ENCODE assay signal across 19 cellular contexts in the genomic region with DNA sequence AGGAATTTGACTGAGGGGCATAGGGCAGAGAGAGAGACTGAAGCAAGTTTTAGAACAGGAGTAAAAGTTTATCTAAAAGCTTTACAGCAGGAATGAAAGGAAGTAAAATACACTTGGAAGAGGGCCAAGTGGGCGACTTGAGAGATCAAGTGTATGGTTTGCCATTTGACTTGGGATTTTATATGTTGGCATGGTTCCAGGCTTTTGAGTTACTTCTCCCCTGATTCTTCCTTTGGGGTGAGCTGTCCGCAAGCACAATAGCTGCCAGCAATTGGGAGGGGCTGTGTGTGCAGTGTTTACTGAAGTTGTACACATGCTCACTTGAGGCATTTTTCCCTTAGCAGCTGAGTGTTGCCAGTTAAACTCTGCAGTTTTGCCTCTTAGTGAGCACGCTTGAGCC.
A peak's percentile ranks its signal among the peaks of the same experiment; 100 is the strongest.
DNase-seq lines count a peak whose midpoint lies in the region; ATAC-seq, FAIRE-seq and TF ChIP-seq lines count a peak whose summit lies in the region.
"Had no signal": no experiment of that assay in that cellular context is flagged by ENCODE, and none has a peak within 500 bp of the region (broad histone marks: within the 10 kb centered on the region; RNA-seq: fewer than 3 reads in every experiment).

No MANE protein-coding gene starts in this region.

- CTCF ChIA-PET in RWPE1 (lab: Yijun Ruan, JAX), result no interaction called here

- no peaks in the 10 kb centered on the region for H3K27me3 ChIP-seq in small intestine (ENCODE audit: control insufficient read depth in 2 of 2, insufficient read depth in 2 of 2, low read length in 2 of 2)
- H3K27me3 ChIP-seq: pancreas had no signal

- no peaks in the 10 kb centered on the region for H3K36me3 ChIP-seq in SK-N-MC (ENCODE audit: insufficient read depth, low read length)
- no peaks in the 10 kb centered on the region for H3K36me3 ChIP-seq in small intestine (ENCODE audit: control insufficient read depth in 2 of 2, insufficient read depth in 2 of 2, low read length in 2 of 2)
- H3K36me3 ChIP-seq: pancreas had no signal

- ATAC-seq in HG02840 (IDR thresholded peaks at IDR 0.05; ENCODE audit: low FRiP score, unreplicated experiment), result no peak
- ATAC-seq in GM21515 (IDR thresholded peaks at IDR 0.05; ENCODE audit: unreplicated experiment), result no peak
- ATAC-seq: activated CD8-positive, alpha-beta T cell treated with anti-CD3 and anti-CD28 coated beads, Interleukin-2, amount 10 ng/mL, durations not matched to agents 7 days and 5 days; stimulated activated effector memory CD8-positive, alpha-beta T cell treated with anti-CD3 and anti-CD28 coated beads, Interleukin-12 subunit alpha, Interleukin-12 subunit beta, amount 100 ng/mL, for 72 hours had no signal

- H3K27ac ChIP-seq in SK-N-MC (no peak overlapping the region), small intestine (ENCODE audit: low read depth in 1 of 2, low read length in 1 of 2) (no peak overlapping the region), RWPE1 (no peak overlapping the region)
- H3K27ac ChIP-seq: C4-2B, KMS-11, pancreas had no signal

- no peaks in the 10 kb centered on the region for H3K4me1 ChIP-seq in small intestine (ENCODE audit: control insufficient read depth in 2 of 2, insufficient read depth in 1 of 2, low read depth in 1 of 2, low read length in 1 of 2)
- H3K4me1 ChIP-seq: pancreas had no signal

- H3K9me3 ChIP-seq in SK-N-MC (ENCODE audit: low read depth, low read length) (no peaks in the 10 kb centered on the region), small intestine (ENCODE audit: control insufficient read depth, low read depth) (no peaks in the 10 kb centered on the region)
- H3K9me3 ChIP-seq: pancreas had no signal

- TF ChIP-seq RAD21 in Ishikawa (IDR thresholded peaks at IDR 0.05; ENCODE audit: low read depth), result no peak

- POLR2A ChIA-PET in RWPE1 (lab: Yijun Ruan, JAX; ENCODE audit: low non-redundant PET), result no interaction called here

- H3K4me3 ChIP-seq in SK-N-MC (peak overlapping the region; percentile 33; the same call in 1 of the 2 replicates), small intestine (ENCODE audit: low read depth in 1 of 2, low read length in 2 of 2) (no peak overlapping the region)
- H3K4me3 ChIP-seq: pancreas had no signal

- 3 to 14% (median 12%) methylated on average over 3 of the region's 3 CpGs for WGBS in small intestine, 3 donors

- FAIRE-seq in small intestine (lab: Jason Lieb, UNC), result no peak

- TF ChIP-seq EP300 in Ishikawa (IDR thresholded peaks at IDR 0.05; ENCODE audit: borderline replicate concordance), result no peak

- TF ChIP-seq CTCF in RWPE1 (conservative IDR thresholded peaks at IDR 0.05; ENCODE audit: low read depth), result no peak

- DNase-seq in SK-N-MC (ENCODE audit: low read depth, low spot score) (no peak), glomerular endothelial cell (ENCODE audit: extremely low read depth, low read depth, low spot score) (peak; percentile 34), small intestine (peak; percentile 22), putamen (ENCODE audit: low spot score) (no peak), RWPE1 (ENCODE audit: low spot score) (no peak)
- DNase-seq: activated CD8-positive, alpha-beta T cell treated with anti-CD3 and anti-CD28 coated beads, Interleukin-2, amount 10 ng/mL, durations not matched to agents 7 days and 5 days; GF-D8; glutamatergic neuron; mammary epithelial cell; pancreas; RPMI8226; stimulated activated CD4-positive, alpha-beta T cell treated with anti-CD3 and anti-CD28 coated beads, Interleukin-1b, Interleukin-23, amount 100 ng/mL, for 48 hours; T-helper 9 cell had no signal

- no peak overlapping the region for H3K9ac ChIP-seq in SK-N-MC (ENCODE audit: insufficient read length)
- H3K9ac ChIP-seq: KMS-11 had no signal

TF ChIP-seq in Ishikawa, 13 proteins besides CTCF, POLR2A, EP300 and RAD21:
- TF ChIP-seq FOXM1 (IDR thresholded peaks at IDR 0.05; ENCODE audit: borderline replicate concordance, low read depth), result no peak
- TF ChIP-seq, protein P1, sequence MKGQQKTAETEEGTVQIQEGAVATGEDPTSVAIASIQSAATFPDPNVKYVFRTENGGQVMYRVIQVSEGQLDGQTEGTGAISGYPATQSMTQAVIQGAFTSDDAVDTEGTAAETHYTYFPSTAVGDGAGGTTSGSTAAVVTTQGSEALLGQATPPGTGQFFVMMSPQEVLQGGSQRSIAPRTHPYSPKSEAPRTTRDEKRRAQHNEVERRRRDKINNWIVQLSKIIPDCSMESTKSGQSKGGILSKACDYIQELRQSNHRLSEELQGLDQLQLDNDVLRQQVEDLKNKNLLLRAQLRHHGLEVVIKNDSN (IDR thresholded peaks at IDR 0.05), result no peak
- TF ChIP-seq NFIC (IDR thresholded peaks at IDR 0.05), result peak; percentile 51

Comparison
In these comparisons a context has a peak if more than half of its experiments do, and no peak if none do; other contexts are left out.
1. DNase-seq: peak in glomerular endothelial cell (single experiment) and small intestine (single experiment); none in SK-N-MC (single experiment), putamen (single experiment) and RWPE1 (single experiment).